ENCODE assay signal across 8 cellular contexts in genomic region chr6:122381494-122382083, GRCh38. TPM values are rescaled to one million over a fixed set of nuclear protein-coding genes. Genes with fewer than 3 reads are reported as not detected.
DNase-seq lines count a peak whose midpoint lies in the region; ATAC-seq and TF ChIP-seq lines count a peak whose summit lies in the region.

No MANE protein-coding gene starts in this region.

- no peaks in the 10 kb centered on the region for H3K36me3 Mint-ChIP-seq in brain

- peak; percentile 100 for ATAC-seq in HG02798 (IDR thresholded peaks at IDR 0.05; ENCODE audit: poor library complexity, unreplicated experiment)

- H3K4me3 Mint-ChIP-seq in brain: peak overlapping the region; percentile 11 to 34 (median 15)

- H3K27ac Mint-ChIP-seq in brain: peak overlapping the region in 2 of 5 experiments; percentile 41 to 60

- H3K27me3 Mint-ChIP-seq in brain: peaks cover 17% of the 10 kb centered on the region

- DNase-seq in activated CD8-positive, alpha-beta memory T cell treated with anti-CD3 and anti-CD28 coated beads for 1 hour (ENCODE audit: extremely low read depth in 1 of 2, low read depth in 1 of 2): peak; percentile 14 to 41
- DNase-seq in activated CD8-positive, alpha-beta memory T cell treated with anti-CD3 and anti-CD28 coated beads, Interleukin-2, amount 50 U/mL, for 48 hours: no peak
- peak; percentile 13 to 75 (median 36) for DNase-seq in NCI-H1417 (lab: John Stamatoyannopoulos, UW)
- peak; percentile 21 for DNase-seq in T-helper 9 cell
- peak; percentile 68 for DNase-seq in inferior parietal cortex (ENCODE audit: extremely low spot score)
- peak; percentile 38 to 40 for DNase-seq in stimulated activated CD4-positive, alpha-beta T cell treated with anti-CD3 and anti-CD28 coated beads, Interleukin-15, amount 100 ng/mL, for 48 hours (ENCODE audit: low read depth in 2 of 2)

- H3K4me1 Mint-ChIP-seq in brain: peaks cover 13% of the 10 kb centered on the region

- TF ChIP-seq CTCF in brain (conservative IDR thresholded peaks at IDR 0.05): peak; percentile 73 to 81

- peaks cover 0 to 1% (median 0%) of the 10 kb centered on the region in 5 experiments for H3K9me3 Mint-ChIP-seq in brain

RNA-seq across cellular contexts. Expression of gene HSF2, which starts 17.9 kb away (rescaled TPM):
- 36.2 TPM for polyA plus RNA-seq in brain (ENCODE audit: insufficient read depth, low read depth, low replicate concordance)
